17 cellular contexts compared by ENCODE assay signal in the genomic region with DNA sequence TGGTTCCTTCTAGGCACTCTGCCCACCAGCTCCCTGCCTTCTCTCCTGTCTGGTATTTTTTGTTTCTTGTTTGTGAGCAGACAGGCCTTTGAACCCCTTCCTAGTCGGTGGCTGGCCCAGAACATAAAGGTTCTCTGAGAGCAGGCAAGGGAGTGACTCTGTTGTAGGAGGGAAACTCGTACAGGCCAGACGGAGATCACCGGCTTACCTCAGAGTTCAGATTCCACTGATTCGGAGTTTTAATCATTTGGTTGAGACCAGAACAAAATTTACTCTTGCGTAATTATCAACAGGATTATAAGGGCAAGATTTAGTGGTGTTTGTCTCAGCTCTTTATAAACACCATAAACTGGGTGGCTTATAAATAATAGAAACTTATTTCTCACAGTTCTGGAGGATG.
DNase-seq lines count a peak whose midpoint lies in the region; ATAC-seq, FAIRE-seq and TF ChIP-seq lines count a peak whose summit lies in the region.
"Had no signal": no experiment of that assay in that cellular context is flagged by ENCODE, and none has a peak within 500 bp of the region (broad histone marks: within the 10 kb centered on the region; RNA-seq: fewer than 3 reads in every experiment).

No MANE protein-coding gene starts in this region.

- H3K27ac ChIP-seq in liver (ENCODE audit: low read depth in 1 of 2, low read length in 2 of 2) (no peak overlapping the region), small intestine (ENCODE audit: low read depth in 1 of 2, low read length in 1 of 2) (no peak overlapping the region), lower lobe of right lung (no peak overlapping the region)
- H3K27ac ChIP-seq: BLaER1 treated with 17β-estradiol and CSF1 and Interleukin-3, amounts not matched to agents 10 nM and 100 nM had no signal

- H3K27me3 ChIP-seq in liver (ENCODE audit: control insufficient read depth in 4 of 4, insufficient read depth in 4 of 4, low read length in 3 of 4): no peaks in the 10 kb centered on the region
- no peaks in the 10 kb centered on the region for H3K27me3 ChIP-seq in small intestine (ENCODE audit: control insufficient read depth in 2 of 2, insufficient read depth in 2 of 2, low read length in 2 of 2)
- H3K27me3 ChIP-seq in lower lobe of right lung (ENCODE audit: low read depth): no peaks in the 10 kb centered on the region
- H3K27me3 ChIP-seq: BLaER1 treated with 17β-estradiol and CSF1 and Interleukin-3, amounts not matched to agents 10 nM and 100 nM had no signal

- TF ChIP-seq CTCF in fibroblast of villous mesenchyme (IDR thresholded peaks at IDR 0.05; ENCODE audit: insufficient read depth, low read depth, low read length) (no peak), liver (IDR thresholded peaks at IDR 0.05; ENCODE audit: low read depth, low read length, missing input control) (no peak), lower lobe of right lung (IDR thresholded peaks at IDR 0.05) (no peak)

- peaks cover 6% of the 10 kb centered on the region for H3K36me3 Mint-ChIP-seq in T-helper 17 cell (ENCODE audit: low read depth)

- H3K36me3 ChIP-seq in liver (ENCODE audit: control insufficient read depth in 4 of 4, insufficient read depth in 3 of 4, low read depth in 1 of 4, low read length in 3 of 4) (no peaks in the 10 kb centered on the region), small intestine (ENCODE audit: control insufficient read depth in 2 of 2, insufficient read depth in 2 of 2, low read length in 2 of 2) (no peaks in the 10 kb centered on the region), lower lobe of right lung (no peaks in the 10 kb centered on the region)

- H3K4me1 ChIP-seq in liver (ENCODE audit: control insufficient read depth in 4 of 4, insufficient read depth in 4 of 4, low read length in 3 of 4) (peaks cover 4 to 22% (median 15%) of the 10 kb centered on the region in 4 donors), small intestine (ENCODE audit: control insufficient read depth in 2 of 2, insufficient read depth in 1 of 2, low read depth in 1 of 2, low read length in 1 of 2) (peaks cover 0 to 2% of the 10 kb centered on the region in 2 donors), lower lobe of right lung (peaks cover 4% of the 10 kb centered on the region)

- H3K4me3 Mint-ChIP-seq in T-helper 17 cell: no peak overlapping the region
- H3K4me3 Mint-ChIP-seq: CD4-positive, CD25-positive, alpha-beta regulatory T cell; HFFc6 had no signal

- H3K27me3 Mint-ChIP-seq in T-helper 17 cell: no peaks in the 10 kb centered on the region
- H3K27me3 Mint-ChIP-seq: CD4-positive, CD25-positive, alpha-beta regulatory T cell had no signal

- H3K4me3 ChIP-seq in fibroblast of villous mesenchyme (ENCODE audit: low read depth, low read length): no peak overlapping the region
- H3K4me3 ChIP-seq in liver (ENCODE audit: low read depth in 1 of 3, low read length in 3 of 3): no peak overlapping the region
- H3K4me3 ChIP-seq in small intestine (ENCODE audit: low read depth in 1 of 2, low read length in 2 of 2): no peak overlapping the region
- no peak overlapping the region for H3K4me3 ChIP-seq in lower lobe of right lung
- H3K4me3 ChIP-seq: BLaER1 treated with 17β-estradiol and CSF1 and Interleukin-3, amounts not matched to agents 10 nM and 100 nM; GM12878 had no signal

- H3K4me1 Mint-ChIP-seq in T-helper 17 cell: peaks cover 6% of the 10 kb centered on the region

- peak overlapping the region; percentile 8 for H3K27ac Mint-ChIP-seq in T-helper 17 cell
- H3K27ac Mint-ChIP-seq: HFFc6 had no signal

- no peak for FAIRE-seq in small intestine (lab: Jason Lieb, UNC)
- FAIRE-seq: GM12878, GM18507 had no signal

- WGBS in liver: 48% methylated on average over 6 of the region's 6 CpGs
- 39 to 75% (median 57%) methylated on average over 6 of the region's 6 CpGs for WGBS in small intestine, 3 donors

- DNase-seq in T-helper 17 cell: no peak
- DNase-seq in fibroblast of villous mesenchyme (ENCODE audit: low read depth): peak; percentile 88
- DNase-seq in small intestine: peak; percentile 70
- DNase-seq in OCI-M1 (lab: John Stamatoyannopoulos, UW): no peak
- no peak for DNase-seq in NCI-H1417 treated with DMSO at 0.1 percent for 48 hours (lab: John Stamatoyannopoulos, UW)
- no peak for DNase-seq in lower lobe of right lung
- DNase-seq: ACHN; Calu3; CD4-positive, CD25-positive, alpha-beta regulatory T cell; DMS79; HCEC 1CT; HFFc6 had no signal

- H3K9ac ChIP-seq in liver (ENCODE audit: low read depth in 1 of 2, low read length in 2 of 2): no peak overlapping the region
- H3K9ac ChIP-seq: BLaER1 treated with 17β-estradiol and CSF1 and Interleukin-3, amounts not matched to agents 10 nM and 100 nM had no signal

- TF ChIP-seq RAD21 in liver (IDR thresholded peaks at IDR 0.05): no peak

- ATAC-seq in T-helper 17 cell (no peak), lower lobe of right lung (no peak), HG03196 (IDR thresholded peaks at IDR 0.05; ENCODE audit: unreplicated experiment) (no peak)
- ATAC-seq: GM12878 had no signal

- intact Hi-C loops in lower lobe of right lung (cut with DNase I): no loop called here

- no peaks in the 10 kb centered on the region for H3K9me3 ChIP-seq in T-helper 17 cell (ENCODE audit: control insufficient read depth, low read length, poor library complexity, severe bottlenecking)
- no peaks in the 10 kb centered on the region for H3K9me3 ChIP-seq in liver (ENCODE audit: control insufficient read depth in 4 of 4, low read length in 3 of 4)
- no peaks in the 10 kb centered on the region for H3K9me3 ChIP-seq in small intestine (ENCODE audit: control insufficient read depth, low read depth)
- H3K9me3 ChIP-seq in lower lobe of right lung: no peaks in the 10 kb centered on the region
- H3K9me3 ChIP-seq: BLaER1 treated with 17β-estradiol and CSF1 and Interleukin-3, amounts not matched to agents 10 nM and 100 nM had no signal

TF ChIP-seq in liver, 16 proteins besides CTCF, POLR2A, EP300 and RAD21:
- TF ChIP-seq YY1 (IDR thresholded peaks at IDR 0.05) (no peak), NR2F2 (IDR thresholded peaks at IDR 0.05) (no peak), GABPA (IDR thresholded peaks at IDR 0.05 in 1 of 2, conservative IDR thresholded peaks at IDR 0.05 in 1 of 2) (no peak), EGR1 (IDR thresholded peaks at IDR 0.05; ENCODE audit: low read depth in 2 of 2) (no peak), ZBTB33 (IDR thresholded peaks at IDR 0.05) (peak; percentile 8), TAF1 (conservative IDR thresholded peaks at IDR 0.05) (no peak), HNF4A (conservative IDR thresholded peaks at IDR 0.05) (peak in 1 of 2 donors; percentile 62)

Comparison
In these comparisons a context has a peak if more than half of its experiments do, and no peak if none do; other contexts are left out.
1. DNase-seq: peak in fibroblast of villous mesenchyme (single experiment) and small intestine (single experiment); none in T-helper 17 cell (0 of 3), OCI-M1 (single experiment), NCI-H1417 treated with DMSO at 0.1 percent for 48 hours (single experiment) and lower lobe of right lung (single experiment).